In genomic region chrX:107123750-107124149, GRCh38 we compare ENCODE assay signal across 15 cellular contexts. TPM values are rescaled to one million over a fixed set of nuclear protein-coding genes. Genes with fewer than 3 reads are reported as not detected.
DNase-seq lines count a peak whose midpoint lies in the region; ATAC-seq, FAIRE-seq and TF ChIP-seq lines count a peak whose summit lies in the region.
"Had no signal": no experiment of that assay in that cellular context is flagged by ENCODE, and none has a peak within 500 bp of the region (broad histone marks: within the 10 kb centered on the region; RNA-seq: fewer than 3 reads in every experiment).

No MANE protein-coding gene starts in this region.

- no peak overlapping the region for H3K4me2 ChIP-seq in PC-3 (ENCODE audit: low read length)

- no peaks in the 10 kb centered on the region for H3K36me3 ChIP-seq in PC-3 (ENCODE audit: low read depth, low read length)
- no peaks in the 10 kb centered on the region for H3K36me3 ChIP-seq in bronchial epithelial cell (ENCODE audit: control insufficient read depth, insufficient read depth, low read length)

- H3K27me3 ChIP-seq in PC-3 (ENCODE audit: low read length): no peaks in the 10 kb centered on the region
- no peaks in the 10 kb centered on the region for H3K27me3 ChIP-seq in bronchial epithelial cell (ENCODE audit: control insufficient read depth, insufficient read depth, low read length)

- POLR2A ChIA-PET in PC-3 (lab: Charles Lee; ENCODE audit: unreplicated experiment): no interaction called here

- peak; percentile 17 for DNase-seq in HT1080 (ENCODE audit: low read depth)
- peak; percentile 48 for DNase-seq in PC-3
- DNase-seq in bronchial epithelial cell (ENCODE audit: low read depth): peak; percentile 63
- peak; percentile 4 for DNase-seq in skeletal muscle cell (ENCODE audit: low read depth)
- DNase-seq in kidney tubule cell (ENCODE audit: low spot score): no peak
- DNase-seq: Caco-2; CD8-positive, alpha-beta memory T cell; DND-41; GF-D8; HCEC 1CT; HFFc6 had no signal

- no peaks in the 10 kb centered on the region for H3K9me2 ChIP-seq in PC-3 (replicated peaks; ENCODE audit: low read length)

- peaks cover 5% of the 10 kb centered on the region for H3K4me1 ChIP-seq in PC-3 (ENCODE audit: insufficient read depth, low read length)
- H3K4me1 ChIP-seq: Caco-2 had no signal

- H3K9me3 ChIP-seq in PC-3 (ENCODE audit: low read length): no peaks in the 10 kb centered on the region
- H3K9me3 ChIP-seq: Caco-2 had no signal

- no peak for TF ChIP-seq CTCF in PC-3 (conservative IDR thresholded peaks at IDR 0.05; ENCODE audit: low read depth, low read length)
- TF ChIP-seq CTCF in bronchial epithelial cell (IDR thresholded peaks at IDR 0.05; ENCODE audit: insufficient read depth, low read length, severe bottlenecking): no peak

- BruUV-seq in PC-3 (replicated peaks; lab: Mats Ljungman, UMichigan): no TSS peak

- no peak overlapping the region for H3K9ac ChIP-seq in PC-3 (ENCODE audit: low read length)

- CTCF ChIA-PET in PC-3 (lab: Charles Lee): no interaction called here

- H3K4me3 ChIP-seq in PC-3 (ENCODE audit: low read length) (no peak overlapping the region), bronchial epithelial cell (ENCODE audit: low read depth, low read length) (no peak overlapping the region), skeletal muscle cell (ENCODE audit: low read depth, low read length) (no peak overlapping the region)

- no peaks in the 10 kb centered on the region for H3F3A ChIP-seq in PC-3 (ENCODE audit: low read length, unreplicated experiment)

- H3K79me2 ChIP-seq in PC-3 (ENCODE audit: low read length): no peaks in the 10 kb centered on the region

- FAIRE-seq in bronchial epithelial cell (lab: Jason Lieb, UNC): no peak
- FAIRE-seq: GM19239 had no signal

- no peak overlapping the region for H2AFZ ChIP-seq in PC-3 (ENCODE audit: low read length)

- peak; percentile 84 for ATAC-seq in PC-3
- no peak for ATAC-seq in HG02571 (IDR thresholded peaks at IDR 0.05; ENCODE audit: unreplicated experiment)
- no peak for ATAC-seq in HG03520 (IDR thresholded peaks at IDR 0.05; ENCODE audit: unreplicated experiment)

- no peaks in the 10 kb centered on the region for H4K20me1 ChIP-seq in PC-3 (ENCODE audit: low read length)

- intact Hi-C loops in PC-3 (cut with micrococcal nuclease): loop anchor here (1.0 kb wide), 1 partner anchor 29 kb away; no protein-coding TSS in a partner anchor

- H3K27ac ChIP-seq in PC-3 (ENCODE audit: low read length): no peak overlapping the region
- H3K27ac ChIP-seq: HL-60 had no signal

RNA-seq across cellular contexts. Expression of gene RBM41, which starts 5.1 kb away (rescaled TPM):
- 6.3 and 8.1 TPM in 2 replicates for total RNA-seq in HT1080 (2014; rRNA removed; shearing (Covaris generic))
- 7.1 and 7.2 TPM in 2 replicates for polyA plus RNA-seq in HT1080 (2015; cell fraction: cytosol; rRNA removed)
- 7.7 and 11.0 TPM in 2 replicates for polyA plus RNA-seq in HT1080 (2015; cell fraction: nucleus; rRNA removed)
- total RNA-seq in PC-3 (2014; rRNA removed): 12.8 and 14.2 TPM in 2 replicates
- 20.0 and 21.5 TPM in 2 replicates for total RNA-seq in bronchial epithelial cell
